20 cellular contexts compared by ENCODE assay signal in genomic region chr12:62800707-62801400, GRCh38.
"Had no signal": no experiment of that assay in that cellular context is flagged by ENCODE, and none has a peak within 500 bp of the region (broad histone marks: within the 10 kb centered on the region; RNA-seq: fewer than 3 reads in every experiment).

No MANE protein-coding gene starts in this region.

- H3K36me3 Mint-ChIP-seq: activated naive CD4-positive, alpha-beta T cell treated with anti-CD3 and anti-CD28 coated beads, Interleukin-2, amount 50 U/mL, for 72 hours had no signal

- H3K4me1 Mint-ChIP-seq: activated CD4-positive, alpha-beta T cell treated with anti-CD3 and anti-CD28 coated beads for 36 hours had no signal

- H3K27me3 Mint-ChIP-seq: dendritic cell treated with granulocyte-macrophage colony-stimulating factor and Interleukin-4, amounts not matched to agents 40 ng/mL and 50 ng/mL, for 4 days had no signal

- H3K4me3 ChIP-seq: esophagus squamous epithelium, gastrocnemius medialis, lung, tibial nerve, uterus had no signal

- ATAC-seq: activated CD4-positive, alpha-beta T cell treated with anti-CD3 and anti-CD28 coated beads for 36 hours; activated naive CD4-positive, alpha-beta T cell treated with anti-CD3 and anti-CD28 coated beads, Interleukin-2, amount 50 U/mL, for 72 hours; gastrocnemius medialis; left lobe of liver had no signal

- H3K27ac Mint-ChIP-seq: activated CD4-positive, alpha-beta T cell treated with anti-CD3 and anti-CD28 coated beads for 36 hours; activated naive CD4-positive, alpha-beta T cell treated with anti-CD3 and anti-CD28 coated beads, Interleukin-2, amount 50 U/mL, for 72 hours; dendritic cell treated with granulocyte-macrophage colony-stimulating factor and Interleukin-4, amounts not matched to agents 40 ng/mL and 50 ng/mL, for 4 days; T-helper 2 cell treated with Interferon-gamma antibody and Interleukin-4, amounts not matched to agents 5 μg/mL and 100 μg/mL, for 36 hours had no signal

- DNase-seq: activated CD4-positive, alpha-beta T cell treated with anti-CD3 and anti-CD28 coated beads for 36 hours; activated CD4-positive, alpha-beta T cell treated with anti-CD3 and anti-CD28 coated beads, Interleukin-2, amount 50 U/mL, for 48 hours; activated gamma-delta T cell treated with Interleukin-2 at 50 U/mL for 16 hours; effector CD8-positive, alpha-beta T cell; esophagus squamous epithelium; gastrocnemius medialis; head of caudate nucleus; kidney; occipital lobe; retina; stimulated activated CD4-positive, alpha-beta T cell treated with anti-CD3 and anti-CD28 coated beads, Interleukin-12 subunit alpha, Interleukin-12 subunit beta, amount 100 ng/mL, for 4 hours; stimulated activated CD4-positive, alpha-beta T cell treated with anti-CD3 and anti-CD28 coated beads, Interleukin-1b, Interleukin-23, amount 100 ng/mL, for 48 hours; stimulated activated naive CD4-positive, alpha-beta T cell treated with Interleukin-2 at 50 U/mL for 16 hours; uterus had no signal

- H3K9me3 ChIP-seq: esophagus squamous epithelium, gastrocnemius medialis, tibial nerve, uterus had no signal

- H3K4me3 Mint-ChIP-seq: activated CD4-positive, alpha-beta T cell treated with anti-CD3 and anti-CD28 coated beads for 36 hours; dendritic cell treated with granulocyte-macrophage colony-stimulating factor and Interleukin-4, amounts not matched to agents 40 ng/mL and 50 ng/mL, for 4 days; T-helper 2 cell treated with Interferon-gamma antibody and Interleukin-4, amounts not matched to agents 5 μg/mL and 100 μg/mL, for 36 hours had no signal
